ENCODE assay signal across 2 cellular contexts in the genomic region with DNA sequence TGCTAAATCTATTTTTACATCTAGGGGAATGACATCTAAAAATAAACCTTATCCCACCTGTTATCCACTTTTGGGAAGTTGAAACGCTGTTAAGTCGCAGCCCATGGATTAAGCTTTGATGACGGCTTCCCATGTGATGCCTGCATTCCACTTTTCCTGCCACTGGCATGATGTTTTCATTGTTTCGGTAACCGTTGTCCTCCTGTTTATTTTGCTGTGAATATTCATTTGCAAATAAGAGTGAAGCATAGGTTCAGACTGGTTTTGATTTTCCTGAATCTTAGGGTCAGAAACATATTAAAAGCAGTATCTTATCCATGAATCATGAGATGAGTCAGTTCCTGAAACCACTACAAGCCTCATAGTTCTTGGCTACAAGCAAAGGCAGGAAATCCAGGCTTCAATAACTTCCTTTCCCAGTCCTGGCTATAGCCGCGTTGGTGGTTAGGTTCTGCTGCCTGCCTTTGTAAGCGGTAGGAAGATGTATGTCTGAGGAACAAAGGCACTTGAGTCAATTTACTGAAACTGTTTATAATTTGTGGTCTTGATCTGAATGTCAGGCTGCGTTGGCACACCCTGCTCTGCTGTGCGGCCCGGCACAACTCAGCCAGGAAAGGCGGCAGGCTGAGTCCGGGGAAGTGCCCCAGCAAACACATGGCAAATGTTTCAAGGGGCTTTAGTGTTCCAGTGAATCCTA.
TF ChIP-seq lines count a peak whose summit lies in the region.

No MANE protein-coding gene starts in this region.

TF ChIP-seq in Ishikawa, 13 proteins besides CTCF, POLR2A, EP300 and RAD21 (continued from another document):
- TF ChIP-seq, protein P1, sequence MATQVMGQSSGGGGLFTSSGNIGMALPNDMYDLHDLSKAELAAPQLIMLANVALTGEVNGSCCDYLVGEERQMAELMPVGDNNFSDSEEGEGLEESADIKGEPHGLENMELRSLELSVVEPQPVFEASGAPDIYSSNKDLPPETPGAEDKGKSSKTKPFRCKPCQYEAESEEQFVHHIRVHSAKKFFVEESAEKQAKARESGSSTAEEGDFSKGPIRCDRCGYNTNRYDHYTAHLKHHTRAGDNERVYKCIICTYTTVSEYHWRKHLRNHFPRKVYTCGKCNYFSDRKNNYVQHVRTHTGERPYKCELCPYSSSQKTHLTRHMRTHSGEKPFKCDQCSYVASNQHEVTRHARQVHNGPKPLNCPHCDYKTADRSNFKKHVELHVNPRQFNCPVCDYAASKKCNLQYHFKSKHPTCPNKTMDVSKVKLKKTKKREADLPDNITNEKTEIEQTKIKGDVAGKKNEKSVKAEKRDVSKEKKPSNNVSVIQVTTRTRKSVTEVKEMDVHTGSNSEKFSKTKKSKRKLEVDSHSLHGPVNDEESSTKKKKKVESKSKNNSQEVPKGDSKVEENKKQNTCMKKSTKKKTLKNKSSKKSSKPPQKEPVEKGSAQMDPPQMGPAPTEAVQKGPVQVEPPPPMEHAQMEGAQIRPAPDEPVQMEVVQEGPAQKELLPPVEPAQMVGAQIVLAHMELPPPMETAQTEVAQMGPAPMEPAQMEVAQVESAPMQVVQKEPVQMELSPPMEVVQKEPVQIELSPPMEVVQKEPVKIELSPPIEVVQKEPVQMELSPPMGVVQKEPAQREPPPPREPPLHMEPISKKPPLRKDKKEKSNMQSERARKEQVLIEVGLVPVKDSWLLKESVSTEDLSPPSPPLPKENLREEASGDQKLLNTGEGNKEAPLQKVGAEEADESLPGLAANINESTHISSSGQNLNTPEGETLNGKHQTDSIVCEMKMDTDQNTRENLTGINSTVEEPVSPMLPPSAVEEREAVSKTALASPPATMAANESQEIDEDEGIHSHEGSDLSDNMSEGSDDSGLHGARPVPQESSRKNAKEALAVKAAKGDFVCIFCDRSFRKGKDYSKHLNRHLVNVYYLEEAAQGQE (IDR thresholded peaks at IDR 0.05; ENCODE audit: low read depth), result no peak
- no peak for TF ChIP-seq CEBPB (IDR thresholded peaks at IDR 0.05)
- no peak for TF ChIP-seq ZBTB7A (IDR thresholded peaks at IDR 0.05; ENCODE audit: low read depth)
- TF ChIP-seq, protein P2, sequence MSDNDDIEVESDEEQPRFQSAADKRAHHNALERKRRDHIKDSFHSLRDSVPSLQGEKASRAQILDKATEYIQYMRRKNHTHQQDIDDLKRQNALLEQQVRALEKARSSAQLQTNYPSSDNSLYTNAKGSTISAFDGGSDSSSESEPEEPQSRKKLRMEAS (IDR thresholded peaks at IDR 0.05), result peak; percentile 35; the same call in 1 of the 2 replicates
- no peak for TF ChIP-seq EGR1 (IDR thresholded peaks at IDR 0.05)
- TF ChIP-seq NFIC (IDR thresholded peaks at IDR 0.05), result peak; percentile 51; the same call in 1 of the 2 replicates
- TF ChIP-seq YY1 (IDR thresholded peaks at IDR 0.05; ENCODE audit: low read depth), result no peak
- TF ChIP-seq FOXM1 (IDR thresholded peaks at IDR 0.05; ENCODE audit: borderline replicate concordance, low read depth), result no peak
- TF ChIP-seq TCF12 (IDR thresholded peaks at IDR 0.05; ENCODE audit: low read depth), result peak; percentile 59

TF ChIP-seq in SK-N-SH, 30 proteins besides CTCF, POLR2A, EP300 and RAD21 (continued from another document):
- peak; percentile 97 for TF ChIP-seq TCF12 (IDR thresholded peaks at IDR 0.05)
- TF ChIP-seq, protein P2 (IDR thresholded peaks at IDR 0.05; ENCODE audit: low read depth), result peak; percentile 76; the same call in 1 of the 2 replicates
- peak; percentile 91 for TF ChIP-seq RXRA (IDR thresholded peaks at IDR 0.05; ENCODE audit: borderline replicate concordance, low read depth)
- peak; percentile 85 for TF ChIP-seq POLR2AphosphoS5 (IDR thresholded peaks at IDR 0.05; ENCODE audit: low read depth, low read length)
- TF ChIP-seq TEAD4 (IDR thresholded peaks at IDR 0.05; ENCODE audit: borderline replicate concordance, insufficient read depth), result peak; percentile 80
- no peak for TF ChIP-seq GATA2 (CRISPR knock-in tag; IDR thresholded peaks at IDR 0.05)
- TF ChIP-seq CHD2 (IDR thresholded peaks at IDR 0.05; ENCODE audit: low read length, partially characterized antibody), result no peak
- peak; percentile 83; the same call in 1 of the 2 replicates for TF ChIP-seq SIN3A (IDR thresholded peaks at IDR 0.05; ENCODE audit: borderline replicate concordance, low read depth, low read length)
- TF ChIP-seq JUND (IDR thresholded peaks at IDR 0.05), result peak; percentile 98
- 0 out of 2 replicates have a peak, but pooled peaks have one; percentile 3 for TF ChIP-seq MXI1 (IDR thresholded peaks at IDR 0.05; ENCODE audit: low read depth, low read length)
- TF ChIP-seq NFIC (IDR thresholded peaks at IDR 0.05; ENCODE audit: borderline replicate concordance), result peak; percentile 96
- TF ChIP-seq FOXM1 (IDR thresholded peaks at IDR 0.05; ENCODE audit: low read depth), result peak; percentile 93
- TF ChIP-seq ELF1 (IDR thresholded peaks at IDR 0.05), result peak; percentile 61; the same call in 1 of the 2 replicates
- TF ChIP-seq, protein P3, sequence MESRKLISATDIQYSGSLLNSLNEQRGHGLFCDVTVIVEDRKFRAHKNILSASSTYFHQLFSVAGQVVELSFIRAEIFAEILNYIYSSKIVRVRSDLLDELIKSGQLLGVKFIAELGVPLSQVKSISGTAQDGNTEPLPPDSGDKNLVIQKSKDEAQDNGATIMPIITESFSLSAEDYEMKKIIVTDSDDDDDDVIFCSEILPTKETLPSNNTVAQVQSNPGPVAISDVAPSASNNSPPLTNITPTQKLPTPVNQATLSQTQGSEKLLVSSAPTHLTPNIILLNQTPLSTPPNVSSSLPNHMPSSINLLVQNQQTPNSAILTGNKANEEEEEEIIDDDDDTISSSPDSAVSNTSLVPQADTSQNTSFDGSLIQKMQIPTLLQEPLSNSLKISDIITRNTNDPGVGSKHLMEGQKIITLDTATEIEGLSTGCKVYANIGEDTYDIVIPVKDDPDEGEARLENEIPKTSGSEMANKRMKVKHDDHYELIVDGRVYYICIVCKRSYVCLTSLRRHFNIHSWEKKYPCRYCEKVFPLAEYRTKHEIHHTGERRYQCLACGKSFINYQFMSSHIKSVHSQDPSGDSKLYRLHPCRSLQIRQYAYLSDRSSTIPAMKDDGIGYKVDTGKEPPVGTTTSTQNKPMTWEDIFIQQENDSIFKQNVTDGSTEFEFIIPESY (IDR thresholded peaks at IDR 0.05; ENCODE audit: borderline replicate concordance, low read depth), result peak; percentile 76; the same call in 1 of the 2 replicates
- TF ChIP-seq, protein P1 (IDR thresholded peaks at IDR 0.05; ENCODE audit: low read depth, low read length), result peak; percentile 55; the same call in 1 of the 2 replicates
- TF ChIP-seq, protein P4, sequence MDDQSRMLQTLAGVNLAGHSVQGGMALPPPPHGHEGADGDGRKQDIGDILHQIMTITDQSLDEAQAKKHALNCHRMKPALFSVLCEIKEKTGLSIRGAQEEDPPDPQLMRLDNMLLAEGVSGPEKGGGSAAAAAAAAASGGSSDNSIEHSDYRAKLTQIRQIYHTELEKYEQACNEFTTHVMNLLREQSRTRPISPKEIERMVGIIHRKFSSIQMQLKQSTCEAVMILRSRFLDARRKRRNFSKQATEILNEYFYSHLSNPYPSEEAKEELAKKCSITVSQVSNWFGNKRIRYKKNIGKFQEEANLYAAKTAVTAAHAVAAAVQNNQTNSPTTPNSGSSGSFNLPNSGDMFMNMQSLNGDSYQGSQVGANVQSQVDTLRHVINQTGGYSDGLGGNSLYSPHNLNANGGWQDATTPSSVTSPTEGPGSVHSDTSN (IDR thresholded peaks at IDR 0.05), result peak; percentile 79
- peak; percentile 98 for TF ChIP-seq FOSL2 (IDR thresholded peaks at IDR 0.05; ENCODE audit: borderline replicate concordance, low read depth)
- peak; percentile 71; the same call in 1 of the 2 replicates for TF ChIP-seq MEF2A (IDR thresholded peaks at IDR 0.05; ENCODE audit: borderline replicate concordance, low read depth)
- TF ChIP-seq FOXJ3 (CRISPR knock-in tag; IDR thresholded peaks at IDR 0.05), result no peak
- TF ChIP-seq NRF1 (IDR thresholded peaks at IDR 0.05; ENCODE audit: low read depth, low read length), result no peak
- no peak for TF ChIP-seq RCOR1 (IDR thresholded peaks at IDR 0.05; ENCODE audit: low read length)
- TF ChIP-seq EZH2phosphoT487 (IDR thresholded peaks at IDR 0.05; ENCODE audit: borderline replicate concordance, low read depth), result no peak
- TF ChIP-seq GABPA (IDR thresholded peaks at IDR 0.05; ENCODE audit: low read depth), result peak; percentile 61
- peak; percentile 38; the same call in 1 of the 2 replicates for TF ChIP-seq YY1 (IDR thresholded peaks at IDR 0.05; ENCODE audit: low read depth)
- TF ChIP-seq, protein P5, sequence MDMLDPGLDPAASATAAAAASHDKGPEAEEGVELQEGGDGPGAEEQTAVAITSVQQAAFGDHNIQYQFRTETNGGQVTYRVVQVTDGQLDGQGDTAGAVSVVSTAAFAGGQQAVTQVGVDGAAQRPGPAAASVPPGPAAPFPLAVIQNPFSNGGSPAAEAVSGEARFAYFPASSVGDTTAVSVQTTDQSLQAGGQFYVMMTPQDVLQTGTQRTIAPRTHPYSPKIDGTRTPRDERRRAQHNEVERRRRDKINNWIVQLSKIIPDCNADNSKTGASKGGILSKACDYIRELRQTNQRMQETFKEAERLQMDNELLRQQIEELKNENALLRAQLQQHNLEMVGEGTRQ (IDR thresholded peaks at IDR 0.05; ENCODE audit: borderline replicate concordance, low read depth, low read length), result no peak
- TF ChIP-seq, protein P6, sequence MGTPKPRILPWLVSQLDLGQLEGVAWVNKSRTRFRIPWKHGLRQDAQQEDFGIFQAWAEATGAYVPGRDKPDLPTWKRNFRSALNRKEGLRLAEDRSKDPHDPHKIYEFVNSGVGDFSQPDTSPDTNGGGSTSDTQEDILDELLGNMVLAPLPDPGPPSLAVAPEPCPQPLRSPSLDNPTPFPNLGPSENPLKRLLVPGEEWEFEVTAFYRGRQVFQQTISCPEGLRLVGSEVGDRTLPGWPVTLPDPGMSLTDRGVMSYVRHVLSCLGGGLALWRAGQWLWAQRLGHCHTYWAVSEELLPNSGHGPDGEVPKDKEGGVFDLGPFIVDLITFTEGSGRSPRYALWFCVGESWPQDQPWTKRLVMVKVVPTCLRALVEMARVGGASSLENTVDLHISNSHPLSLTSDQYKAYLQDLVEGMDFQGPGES (IDR thresholded peaks at IDR 0.05; ENCODE audit: low read depth, low read length), result no peak
